Comparison of ENCODE assay signal across 13 cellular contexts in the genomic region with DNA sequence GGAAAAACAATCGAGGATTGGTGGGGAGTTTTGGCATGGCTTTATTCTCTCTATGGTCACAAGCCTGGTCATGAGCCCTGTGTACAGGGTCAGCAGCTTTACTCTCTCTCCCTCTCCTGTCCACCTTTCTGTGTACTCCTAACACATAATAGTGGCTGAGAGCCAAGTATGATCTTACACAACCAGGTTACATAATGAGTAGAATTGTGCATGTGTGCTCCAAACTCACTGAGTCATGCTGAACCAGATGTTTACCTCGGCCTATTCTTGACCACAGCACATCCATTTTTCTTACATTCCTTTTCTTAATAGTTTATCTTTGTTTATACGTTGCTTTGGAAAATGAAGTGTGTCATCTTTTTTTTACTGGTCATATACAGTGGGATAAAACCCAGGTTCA. TPM values are rescaled to one million over a fixed set of nuclear protein-coding genes. Genes with fewer than 3 reads are reported as not detected.
DNase-seq lines count a peak whose midpoint lies in the region; ATAC-seq and TF ChIP-seq lines count a peak whose summit lies in the region.
"Had no signal": no experiment of that assay in that cellular context is flagged by ENCODE, and none has a peak within 500 bp of the region (broad histone marks: within the 10 kb centered on the region; RNA-seq: fewer than 3 reads in every experiment).

No MANE protein-coding gene starts in this region.

- in situ Hi-C loops in GM13976 (cut with MboI; ENCODE audit: low sequenced_read_pairs, unreplicated experiment): no loop called here

- H2AFZ ChIP-seq in mesenchymal stem cell (ENCODE audit: low read depth, low read length): no peak overlapping the region

- WGBS in mesenchymal stem cell: 100% methylated on average over 1 of the region's 3 CpGs
- WGBS in aorta, 2 donors: 88 to 90% methylated on average over 3 of the region's 3 CpGs

- DNase-seq in EH (ENCODE audit: low read depth): peak; percentile 37
- DNase-seq in M059J (ENCODE audit: low read depth): peak; percentile 80
- DNase-seq in cardiac fibroblast (ENCODE audit: low read depth in 2 of 2): peak; percentile 53 to 97
- DNase-seq in mesenchymal stem cell: peak; percentile 28
- DNase-seq in NOMO-1 treated with DMSO at 0.1 percent for 48 hours (lab: John Stamatoyannopoulos, UW; ENCODE audit: unreplicated experiment): no peak
- no peak for DNase-seq in aorta
- DNase-seq in GM13976 (ENCODE audit: low spot score): no peak
- DNase-seq: activated CD4-positive, alpha-beta T cell treated with anti-CD3 and anti-CD28 coated beads for 36 hours; activated naive CD4-positive, alpha-beta T cell; effector CD4-positive, alpha-beta T cell; H7 had no signal

- no peak for ATAC-seq in HG03045 (IDR thresholded peaks at IDR 0.05; ENCODE audit: unreplicated experiment)
- no peak for ATAC-seq in aorta (ENCODE audit: low FRiP score)
- ATAC-seq: activated CD4-positive, alpha-beta T cell treated with anti-CD3 and anti-CD28 coated beads for 36 hours had no signal

- no peak overlapping the region for H3K4me3 ChIP-seq in cardiac fibroblast (replicated peaks in 1 of 2; ENCODE audit: low read depth in 2 of 2, low read length in 2 of 2)
- peak overlapping the region in 1 of 2 experiments; percentile 29 for H3K4me3 ChIP-seq in mesenchymal stem cell (ENCODE audit: insufficient read depth in 1 of 2, low read depth in 1 of 2, low read length in 2 of 2)
- no peak overlapping the region for H3K4me3 ChIP-seq in aorta (ENCODE audit: low read length in 2 of 2)
- H3K4me3 ChIP-seq: prostate gland had no signal

- H3K9ac ChIP-seq in mesenchymal stem cell (ENCODE audit: low read length): no peak overlapping the region

- no peak overlapping the region for H3K23ac ChIP-seq in mesenchymal stem cell (ENCODE audit: low read length in 2 of 2)

- no peak overlapping the region for H2BK15ac ChIP-seq in mesenchymal stem cell (ENCODE audit: low read depth, poor library complexity, severe bottlenecking)

- H3K27ac ChIP-seq in mesenchymal stem cell (ENCODE audit: low read length, poor library complexity, severe bottlenecking) (no peak overlapping the region), aorta (ENCODE audit: low read depth in 1 of 2, low read length in 2 of 2) (no peak overlapping the region)
- H3K27ac ChIP-seq: prostate gland had no signal

- intact Hi-C loops in aorta (cut with DNase I): no loop called here

- H3K4me2 ChIP-seq in mesenchymal stem cell (ENCODE audit: low read length, poor library complexity, severe bottlenecking): no peak overlapping the region

- H3K9me3 ChIP-seq in mesenchymal stem cell (ENCODE audit: control insufficient read depth, low read length): peaks cover 82% of the 10 kb centered on the region
- peaks cover 25% of the 10 kb centered on the region for H3K9me3 ChIP-seq in aorta (ENCODE audit: control insufficient read depth, low read length)
- H3K9me3 ChIP-seq: prostate gland had no signal

- H3K4ac ChIP-seq in mesenchymal stem cell (ENCODE audit: low read depth in 1 of 2, low read length in 2 of 2): no peak overlapping the region

- TF ChIP-seq CTCF in cardiac fibroblast (IDR thresholded peaks at IDR 0.05; ENCODE audit: low read depth, low read length) (no peak), GM13976 (IDR thresholded peaks at IDR 0.05; ENCODE audit: borderline replicate concordance, control extremely low read depth, extremely low read depth, insufficient read depth, missing control alignments) (no peak)

- no peak overlapping the region for H2BK120ac ChIP-seq in mesenchymal stem cell (ENCODE audit: low read depth, low read length)

- no peaks in the 10 kb centered on the region for H3K27me3 ChIP-seq in mesenchymal stem cell (ENCODE audit: control insufficient read depth in 1 of 2, insufficient read depth in 1 of 2, low read length in 2 of 2)
- no peaks in the 10 kb centered on the region for H3K27me3 ChIP-seq in aorta (ENCODE audit: control insufficient read depth in 1 of 2, insufficient read depth in 2 of 2, low read length in 1 of 2)

- H2BK5ac ChIP-seq in mesenchymal stem cell (ENCODE audit: low read depth, low read length, poor library complexity, severe bottlenecking): no peak overlapping the region

- no peak overlapping the region for H2BK12ac ChIP-seq in mesenchymal stem cell (ENCODE audit: low read length in 2 of 2)

- no peak overlapping the region for H3K14ac ChIP-seq in mesenchymal stem cell (ENCODE audit: low read length in 2 of 2)

- H3K36me3 ChIP-seq in mesenchymal stem cell (ENCODE audit: control insufficient read depth in 1 of 2, insufficient read depth in 2 of 2, low read depth in 1 of 2, low read length in 2 of 2) (peaks cover 2 to 24% of the 10 kb centered on the region in 2 experiments), aorta (ENCODE audit: control insufficient read depth in 1 of 2, insufficient read depth in 2 of 2, low read length in 1 of 2) (peaks cover 4 to 8% of the 10 kb centered on the region in 2 donors)
- H3K36me3 ChIP-seq: prostate gland had no signal

- peaks cover 14% of the 10 kb centered on the region for H3K79me1 ChIP-seq in mesenchymal stem cell (replicated peaks; ENCODE audit: low read length, poor library complexity, severe bottlenecking)

- no peak overlapping the region for H3K18ac ChIP-seq in mesenchymal stem cell (ENCODE audit: low read depth in 1 of 2, low read length in 2 of 2)

- H4K8ac ChIP-seq in mesenchymal stem cell (ENCODE audit: low read length): no peak overlapping the region

- H2AK5ac ChIP-seq in mesenchymal stem cell (ENCODE audit: low read length, severe bottlenecking): no peak overlapping the region

- H3K4me1 ChIP-seq in mesenchymal stem cell (ENCODE audit: control insufficient read depth, insufficient read depth, low read depth, low read length): no peaks in the 10 kb centered on the region
- H3K4me1 ChIP-seq in aorta (ENCODE audit: control insufficient read depth in 1 of 2, insufficient read depth in 2 of 2, low read length in 2 of 2): no peaks in the 10 kb centered on the region
- H3K4me1 ChIP-seq: prostate gland had no signal

- H4K91ac ChIP-seq in mesenchymal stem cell (ENCODE audit: low read length): no peak overlapping the region

RNA-seq across cellular contexts. Expression of a gene that starts 53.1 kb away (rescaled TPM):
- 8.0 and 10.5 TPM in 2 replicates for total RNA-seq in M059J (2014; rRNA removed; shearing (Covaris generic))
- polyA plus RNA-seq in mesenchymal stem cell (2013, experiment 1 of 2): 8.2 TPM
- polyA plus RNA-seq in mesenchymal stem cell (2013, experiment 2 of 2): 8.1 TPM
- 10 to 100 TPM; 13.8 to 23.5 TPM for total RNA-seq in aorta
- polyA plus RNA-seq in aorta: 1 to 10 TPM; 2.9 to 4.3 TPM

Comparison
In these comparisons a context has a peak if more than half of its experiments do, and no peak if none do; other contexts are left out.
1. DNase-seq: peak in EH (single experiment), M059J (single experiment), cardiac fibroblast (2 of 2) and mesenchymal stem cell (single experiment); none in NOMO-1 treated with DMSO at 0.1 percent for 48 hours (single experiment), aorta (0 of 2) and GM13976 (single experiment).